ENCODE assay signal across 8 cellular contexts in the genomic region with DNA sequence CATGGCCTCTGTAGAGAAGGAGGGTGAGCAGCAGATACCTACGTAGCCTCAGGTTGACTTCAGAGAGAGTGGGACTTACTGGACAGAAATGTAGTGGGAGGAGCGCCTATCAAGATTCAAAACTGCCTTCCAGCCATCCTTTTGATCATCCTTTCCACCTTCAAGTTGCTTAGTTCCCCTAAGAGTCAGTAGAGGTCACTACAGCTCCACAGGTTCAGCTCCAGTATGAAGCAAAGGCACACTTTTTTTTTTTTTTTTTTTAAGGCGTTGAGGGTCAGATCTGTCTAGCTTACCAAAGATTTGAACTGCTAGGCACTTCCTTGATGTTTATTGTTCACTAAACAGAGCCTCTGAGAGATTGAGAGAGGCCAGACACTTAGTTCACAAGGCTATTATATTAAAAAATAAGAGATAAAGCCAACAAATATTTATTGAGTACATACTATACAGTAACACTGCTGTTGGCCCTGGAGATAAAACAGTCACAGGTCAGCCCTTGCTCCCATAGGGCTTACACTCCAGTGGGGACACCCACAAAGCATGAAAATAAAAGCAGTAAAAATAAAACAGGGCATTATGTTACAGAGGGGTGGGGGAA. TPM values are rescaled to one million over a fixed set of nuclear protein-coding genes. Genes with fewer than 3 reads are reported as not detected.
DNase-seq lines count a peak whose midpoint lies in the region; ATAC-seq and TF ChIP-seq lines count a peak whose summit lies in the region.

No MANE protein-coding gene starts in this region.

- CTCF ChIA-PET in activated CD8-positive, alpha-beta memory T cell treated with anti-CD3 and anti-CD28 coated beads, Interleukin-2, amount 10 ng/mL, durations not matched to agents 7 days and 5 days (lab: Charles Lee) = interaction anchor here (0.8 to 15.4 kb wide), 27 partner anchors 9 to 169 kb away, joined by 3 to 312 read pairs (median 4); partner anchors contain the start of gene CNTROB

- no peak for TF ChIP-seq POLR2A in upper lobe of left lung (IDR thresholded peaks at IDR 0.05)

- peak; percentile 61 for DNase-seq in activated CD8-positive, alpha-beta memory T cell treated with anti-CD3 and anti-CD28 coated beads, Interleukin-2, amount 10 ng/mL, durations not matched to agents 7 days and 5 days
- DNase-seq in activated CD8-positive, alpha-beta memory T cell treated with anti-CD3 and anti-CD28 coated beads, Interleukin-2, amount 50 U/mL, for 48 hours = no peak
- DNase-seq in SK-N-MC (ENCODE audit: low read depth, low spot score) (no peak), cerebellum (ENCODE audit: low spot score) (peak; percentile 71), upper lobe of left lung (no peak), D341Med (ENCODE audit: low spot score) (no peak)

- peaks cover 22% of the 10 kb centered on the region for H3K36me3 Mint-ChIP-seq in activated CD8-positive, alpha-beta memory T cell treated with anti-CD3 and anti-CD28 coated beads, Interleukin-2, amount 10 ng/mL, durations not matched to agents 7 days and 5 days

- H3K4me2 ChIP-seq in Loucy (ENCODE audit: low read depth, low read length, poor library complexity, severe bottlenecking) = no peak overlapping the region

- peak overlapping the region; percentile 62 for H3K27ac Mint-ChIP-seq in activated CD8-positive, alpha-beta memory T cell treated with anti-CD3 and anti-CD28 coated beads, Interleukin-2, amount 10 ng/mL, durations not matched to agents 7 days and 5 days

- TF ChIP-seq RAD21 in liver (IDR thresholded peaks at IDR 0.05) = peak; percentile 94 to 95

- H3K9me3 ChIP-seq in Loucy (ENCODE audit: insufficient read depth, low read depth, low read length) (no peaks in the 10 kb centered on the region), SK-N-MC (ENCODE audit: low read depth, low read length) (no peaks in the 10 kb centered on the region), liver (ENCODE audit: control insufficient read depth in 4 of 4, low read length in 3 of 4) (no peaks in the 10 kb centered on the region), upper lobe of left lung (no peaks in the 10 kb centered on the region)

- peaks cover 4% of the 10 kb centered on the region for H4K20me1 ChIP-seq in Loucy (ENCODE audit: insufficient read depth, low read length, poor library complexity, severe bottlenecking)

- H3K4me1 ChIP-seq in Loucy (ENCODE audit: insufficient read depth, low read length, poor library complexity, severe bottlenecking) (peaks cover 22% of the 10 kb centered on the region), liver (ENCODE audit: control insufficient read depth in 4 of 4, insufficient read depth in 4 of 4, low read length in 3 of 4) (peaks cover 6 to 12% (median 9%) of the 10 kb centered on the region in 4 donors), upper lobe of left lung (peaks cover 20 to 26% (median 25%) of the 10 kb centered on the region in 4 donors)

- 45% methylated on average over 3 of the region's 3 CpGs for WGBS in liver
- WGBS in upper lobe of left lung, 2 donors = 42 to 52% methylated on average over 3 of the region's 3 CpGs

- H3K27ac ChIP-seq in SK-N-MC (peak overlapping the region; percentile 55), liver (ENCODE audit: low read depth in 1 of 2, low read length in 2 of 2) (no peak overlapping the region), upper lobe of left lung (peak overlapping the region in 1 of 4 donors; percentile 54)

- peaks cover 13% of the 10 kb centered on the region; the same call in 1 of the 2 replicates for H3K79me2 ChIP-seq in Loucy (ENCODE audit: insufficient read depth, low read length)

- H3K27me3 Mint-ChIP-seq in activated CD8-positive, alpha-beta memory T cell treated with anti-CD3 and anti-CD28 coated beads, Interleukin-2, amount 10 ng/mL, durations not matched to agents 7 days and 5 days = no peaks in the 10 kb centered on the region

- H3K36me3 ChIP-seq in Loucy (ENCODE audit: insufficient read depth, low read length) (peaks cover 47% of the 10 kb centered on the region; the same call in 1 of the 2 replicates), SK-N-MC (ENCODE audit: insufficient read depth, low read length) (peaks cover 46% of the 10 kb centered on the region), liver (ENCODE audit: control insufficient read depth in 4 of 4, insufficient read depth in 3 of 4, low read depth in 1 of 4, low read length in 3 of 4) (peaks cover 0 to 10% (median 2%) of the 10 kb centered on the region in 4 donors), upper lobe of left lung (peaks cover 16 to 37% (median 32%) of the 10 kb centered on the region in 4 donors)

- H3K4me3 Mint-ChIP-seq in activated CD8-positive, alpha-beta memory T cell treated with anti-CD3 and anti-CD28 coated beads, Interleukin-2, amount 10 ng/mL, durations not matched to agents 7 days and 5 days = peak overlapping the region; percentile 34

- H3F3A ChIP-seq in Loucy (ENCODE audit: low read depth) = peaks cover 10% of the 10 kb centered on the region; the same call in 1 of the 2 replicates

- H3K9me2 ChIP-seq in Loucy (replicated peaks; ENCODE audit: low read depth, low read length) = no peaks in the 10 kb centered on the region

- TF ChIP-seq EP300 in upper lobe of left lung (IDR thresholded peaks at IDR 0.05) = no peak

- TF ChIP-seq CTCF in Loucy (conservative IDR thresholded peaks at IDR 0.05; ENCODE audit: low read length) (peak; percentile 89), liver (IDR thresholded peaks at IDR 0.05; ENCODE audit: low read depth, low read length, missing input control) (peak; percentile 80), upper lobe of left lung (IDR thresholded peaks at IDR 0.05) (peak; percentile 46 to 80 (median 64))

- peaks cover 28% of the 10 kb centered on the region for H3K4me1 Mint-ChIP-seq in activated CD8-positive, alpha-beta memory T cell treated with anti-CD3 and anti-CD28 coated beads, Interleukin-2, amount 10 ng/mL, durations not matched to agents 7 days and 5 days

- no peak overlapping the region for H3K4me3 ChIP-seq in Loucy (ENCODE audit: low read length, poor library complexity, severe bottlenecking)
- no peak overlapping the region for H3K4me3 ChIP-seq in SK-N-MC
- H3K4me3 ChIP-seq in liver (ENCODE audit: low read depth in 1 of 3, low read length in 3 of 3) = no peak overlapping the region
- no peak overlapping the region for H3K4me3 ChIP-seq in upper lobe of left lung

- H3K9me3 Mint-ChIP-seq in activated CD8-positive, alpha-beta memory T cell treated with anti-CD3 and anti-CD28 coated beads, Interleukin-2, amount 10 ng/mL, durations not matched to agents 7 days and 5 days (ENCODE audit: low read depth) = no peaks in the 10 kb centered on the region

- no peak overlapping the region for H2AFZ ChIP-seq in Loucy (ENCODE audit: low read length)

- H3K9ac ChIP-seq in Loucy (ENCODE audit: low read depth, low read length, poor library complexity, severe bottlenecking) (no peak overlapping the region), SK-N-MC (ENCODE audit: insufficient read length) (no peak overlapping the region), liver (ENCODE audit: low read depth in 1 of 2, low read length in 2 of 2) (no peak overlapping the region)

- ATAC-seq in activated CD8-positive, alpha-beta memory T cell treated with anti-CD3 and anti-CD28 coated beads, Interleukin-2, amount 10 ng/mL, durations not matched to agents 7 days and 5 days = peak; percentile 38
- peak in 1 of 2 donors; percentile 25 for ATAC-seq in upper lobe of left lung (ENCODE audit: low FRiP score in 2 of 2)

- H3K27me3 ChIP-seq in Loucy (ENCODE audit: insufficient read depth, low read length, poor library complexity, severe bottlenecking) = no peaks in the 10 kb centered on the region
- no peaks in the 10 kb centered on the region for H3K27me3 ChIP-seq in liver (ENCODE audit: control insufficient read depth in 4 of 4, insufficient read depth in 4 of 4, low read length in 3 of 4)
- no peaks in the 10 kb centered on the region for H3K27me3 ChIP-seq in upper lobe of left lung

TF ChIP-seq in liver, 16 proteins besides CTCF, POLR2A, EP300 and RAD21 (continues in another document):
- TF ChIP-seq NR2F2 (IDR thresholded peaks at IDR 0.05) (peak; percentile 48), ATF3 (IDR thresholded peaks at IDR 0.05) (no peak)

RNA-seq across cellular contexts. Expression of gene RNF227, which starts 3.1 kb away (rescaled TPM):
- 1 to 10 TPM; 2.8 to 3.9 TPM for total RNA-seq in activated CD8-positive, alpha-beta memory T cell treated with anti-CD3 and anti-CD28 coated beads, Interleukin-2, amount 10 ng/mL, durations not matched to agents 7 days and 5 days
- total RNA-seq in cerebellum (2.8 TPM), liver (1 to 10 TPM in 1 of 2 donors, under 1 TPM in 1; 0.33 to 1.4 TPM), upper lobe of left lung (10 to 100 TPM in 1 of 6 donors, 1 to 10 TPM in 5; 5.5 to 24.5 (median 6.3) TPM)
- polyA plus RNA-seq in liver = under 1 TPM; 0.17 to 0.31 TPM

RNA-seq across cellular contexts. Expression of gene KCNAB3, which starts 16.6 kb away (rescaled TPM):
- 1 to 10 TPM; 6.6 to 6.7 TPM for total RNA-seq in activated CD8-positive, alpha-beta memory T cell treated with anti-CD3 and anti-CD28 coated beads, Interleukin-2, amount 10 ng/mL, durations not matched to agents 7 days and 5 days
- total RNA-seq in cerebellum (3.2 TPM), liver (under 1 TPM; 0.23 to 0.67 TPM), upper lobe of left lung (1 to 10 TPM; 4.2 to 10.0 (median 5.7) TPM)
- polyA plus RNA-seq in liver = under 1 TPM; 0.42 to 0.43 TPM

RNA-seq across cellular contexts. Expression of gene TRAPPC1, which starts 18.7 kb away (rescaled TPM):
- 100 to 1,000 TPM; 216 to 245 TPM for total RNA-seq in activated CD8-positive, alpha-beta memory T cell treated with anti-CD3 and anti-CD28 coated beads, Interleukin-2, amount 10 ng/mL, durations not matched to agents 7 days and 5 days
- 21.3 TPM for total RNA-seq in cerebellum
- total RNA-seq in liver = 10 to 100 TPM; 15.9 to 18.4 TPM
- 10 to 100 TPM; 95.9 to 96.9 TPM for polyA plus RNA-seq in liver
- total RNA-seq in upper lobe of left lung = 100 to 1,000 TPM in 2 of 6 donors, 10 to 100 TPM in 4; 70.4 to 148 (median 95.8) TPM

RNA-seq across cellular contexts. Expression of gene CNTROB, which starts 19.0 kb away (rescaled TPM):
- total RNA-seq in activated CD8-positive, alpha-beta memory T cell treated with anti-CD3 and anti-CD28 coated beads, Interleukin-2, amount 10 ng/mL, durations not matched to agents 7 days and 5 days = 10 to 100 TPM; 56.8 to 69.2 TPM
- total RNA-seq in cerebellum (35.8 TPM), liver (10 to 100 TPM; 10.5 to 12.0 TPM), upper lobe of left lung (100 to 1,000 TPM in 2 of 6 donors, 10 to 100 TPM in 4; 50.6 to 216 (median 88.3) TPM)
- 1 to 10 TPM; 2.2 to 6.7 TPM for polyA plus RNA-seq in liver

RNA-seq across cellular contexts. Expression of gene CHD3, which starts 24.4 kb away (rescaled TPM):
- total RNA-seq in activated CD8-positive, alpha-beta memory T cell treated with anti-CD3 and anti-CD28 coated beads, Interleukin-2, amount 10 ng/mL, durations not matched to agents 7 days and 5 days = 100 to 1,000 TPM; 139 to 147 TPM
- 121 TPM for total RNA-seq in cerebellum
- 10 to 100 TPM; 11.0 to 14.4 TPM for total RNA-seq in liver
- 1 to 10 TPM; 1.9 to 3.4 TPM for polyA plus RNA-seq in liver
- 100 to 1,000 TPM in 2 of 6 donors, 10 to 100 TPM in 4; 68.1 to 183 (median 91.3) TPM for total RNA-seq in upper lobe of left lung

Comparison
In these comparisons a context has a peak if more than half of its experiments do, and no peak if none do; other contexts are left out.
1. DNase-seq: peak in activated CD8-positive, alpha-beta memory T cell treated with anti-CD3 and anti-CD28 coated beads, Interleukin-2, amount 10 ng/mL, durations not matched to agents 7 days and 5 days (single experiment) and cerebellum (single experiment); none in activated CD8-positive, alpha-beta memory T cell treated with anti-CD3 and anti-CD28 coated beads, Interleukin-2, amount 50 U/mL, for 48 hours (single experiment), SK-N-MC (single experiment), upper lobe of left lung (0 of 2) and D341Med (single experiment).
2. Peak in every context shown above with its lines, with median percentiles within 50 percentile points of each other: CTCF ChIP-seq.